In genomic region chr20:51363378-51363777, GRCh38 we compare ENCODE assay signal across 21 cellular contexts.
"Had no signal": no experiment of that assay in that cellular context is flagged by ENCODE, and none has a peak within 500 bp of the region (broad histone marks: within the 10 kb centered on the region; RNA-seq: fewer than 3 reads in every experiment).

No MANE protein-coding gene starts in this region.

- H3K27ac Mint-ChIP-seq: activated B cell treated with CpG ODN at 0.5 μM for 24 hours; activated CD8-positive, alpha-beta T cell treated with anti-CD3 and anti-CD28 coated beads, Interleukin-2, amount 10 ng/mL, durations not matched to agents 7 days and 5 days; activated naive CD4-positive, alpha-beta T cell treated with anti-CD3 and anti-CD28 coated beads, Interleukin-2, amount 50 U/mL, for 24 hours; activated T-cell treated with anti-CD3 and anti-CD28 coated beads, Interleukin-2, amount 50 U/mL, for 72 hours; nephron had no signal

- H3K4me3 ChIP-seq: ascending aorta, gastrocnemius medialis, lung, right atrium auricular region, thyroid gland had no signal

- H3K4me1 Mint-ChIP-seq: activated B cell treated with CpG ODN at 0.5 μM for 24 hours; activated naive CD4-positive, alpha-beta T cell treated with anti-CD3 and anti-CD28 coated beads, Interleukin-2, amount 50 U/mL, for 24 hours; nephron had no signal

- H3K27ac ChIP-seq: ascending aorta, gastrocnemius medialis, right atrium auricular region, thyroid gland had no signal

- H3K4me1 ChIP-seq: gastrocnemius medialis, thyroid gland had no signal

- H3K4me3 Mint-ChIP-seq: activated B cell treated with CpG ODN at 0.5 μM for 24 hours; activated CD8-positive, alpha-beta T cell treated with anti-CD3 and anti-CD28 coated beads, Interleukin-2, amount 10 ng/mL, durations not matched to agents 7 days and 5 days; activated naive CD4-positive, alpha-beta T cell treated with anti-CD3 and anti-CD28 coated beads, Interleukin-2, amount 50 U/mL, for 24 hours; activated T-cell treated with anti-CD3 and anti-CD28 coated beads, Interleukin-2, amount 50 U/mL, for 72 hours; nephron had no signal

- H3K36me3 ChIP-seq: ascending aorta, gastrocnemius medialis, right atrium auricular region, thyroid gland had no signal

- H3K27me3 ChIP-seq: ascending aorta, gastrocnemius medialis, right atrium auricular region, thyroid gland had no signal

- DNase-seq: activated B cell treated with CpG ODN at 0.5 μM for 24 hours; activated CD4-positive, alpha-beta T cell treated with anti-CD3 and anti-CD28 coated beads for 48 hours; activated CD8-positive, alpha-beta memory T cell treated with anti-CD3 and anti-CD28 coated beads, Interleukin-2, amount 50 U/mL, for 4 hours; activated CD8-positive, alpha-beta T cell treated with anti-CD3 and anti-CD28 coated beads, Interleukin-2, amount 10 ng/mL, durations not matched to agents 7 days and 5 days; activated gamma-delta T cell; activated T-cell treated with anti-CD3 and anti-CD28 coated beads, Interleukin-2, amount 50 U/mL, for 72 hours; cerebellar nuclear complex; effector CD4-positive, alpha-beta T cell; gastrocnemius medialis; head of caudate nucleus; kidney; stimulated activated CD4-positive, alpha-beta T cell treated with anti-CD3 and anti-CD28 coated beads, Interleukin-15, amount 100 ng/mL, for 24 hours; stimulated activated CD4-positive, alpha-beta T cell treated with anti-CD3 and anti-CD28 coated beads, Interleukin-2, amount 100 ng/mL, for 48 hours; T-helper 9 cell; thyroid gland had no signal

- ATAC-seq: activated CD8-positive, alpha-beta T cell treated with anti-CD3 and anti-CD28 coated beads, Interleukin-2, amount 10 ng/mL, durations not matched to agents 7 days and 5 days; gastrocnemius medialis; left lobe of liver had no signal

- H3K9me3 ChIP-seq: ascending aorta, gastrocnemius medialis, thyroid gland had no signal

- H3K27me3 Mint-ChIP-seq: activated naive CD4-positive, alpha-beta T cell treated with anti-CD3 and anti-CD28 coated beads, Interleukin-2, amount 50 U/mL, for 24 hours had no signal

- H3K9me3 Mint-ChIP-seq: activated naive CD4-positive, alpha-beta T cell treated with anti-CD3 and anti-CD28 coated beads, Interleukin-2, amount 50 U/mL, for 24 hours had no signal
